ENCODE assay signal across 20 cellular contexts in the genomic region with DNA sequence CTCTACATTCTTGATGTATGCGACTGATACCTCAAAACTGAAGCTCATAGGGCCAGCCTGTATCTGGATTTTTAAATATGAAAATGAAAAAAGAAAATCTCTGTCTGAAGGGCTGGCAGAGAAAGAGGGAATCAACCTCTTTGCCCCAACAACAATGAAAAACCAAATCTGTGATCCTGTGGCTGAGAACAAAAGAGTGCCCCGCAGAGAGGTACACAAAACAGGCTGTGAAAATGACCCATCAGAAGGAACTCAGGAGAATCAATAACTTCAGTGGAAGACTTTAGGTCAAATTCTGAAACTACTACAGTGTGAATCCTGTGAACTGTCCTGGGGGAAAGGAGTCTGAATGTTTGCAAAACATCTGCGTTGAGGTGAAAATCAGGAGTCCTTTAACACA. TPM values are rescaled to one million over a fixed set of nuclear protein-coding genes. Genes with fewer than 3 reads are reported as not detected.
DNase-seq lines count a peak whose midpoint lies in the region; ATAC-seq and TF ChIP-seq lines count a peak whose summit lies in the region.
"Had no signal": no experiment of that assay in that cellular context is flagged by ENCODE, and none has a peak within 500 bp of the region (broad histone marks: within the 10 kb centered on the region; RNA-seq: fewer than 3 reads in every experiment).

No MANE protein-coding gene starts in this region.

- H3K4me3 Mint-ChIP-seq in neural progenitor cell, result no peak overlapping the region
- H3K4me3 Mint-ChIP-seq: CD4-positive, alpha-beta memory T cell had no signal

- DNase-seq in Panc1 (ENCODE audit: low read depth, low spot score), result no peak
- DNase-seq in neural progenitor cell (ENCODE audit: low spot score), result peak; percentile 61
- DNase-seq in activated T-cell treated with anti-CD3 and anti-CD28 coated beads for 4 hours, result no peak
- DNase-seq in GM13976 (ENCODE audit: low spot score), result no peak
- DNase-seq in posterior cingulate gyrus, result no peak
- no peak for DNase-seq in posterior vena cava (ENCODE audit: low spot score)
- DNase-seq: CD4-positive, alpha-beta memory T cell; COR-L47; DMS53; KBM-7; NCI-H2029 treated with DMSO at 0.1 percent for 48 hours; NCI-H526 treated with DMSO at 0.1 percent for 48 hours; PC-9; SHP77 had no signal

- 0 out of 2 replicates have a peak, but pooled peaks cover 2% of the 10 kb centered on the region for H3K4me1 ChIP-seq in Panc1 (ENCODE audit: control insufficient read depth, insufficient read depth, low read length)
- H3K4me1 ChIP-seq in iPS-20b (ENCODE audit: insufficient read depth, low read length), result peaks cover 43% of the 10 kb centered on the region
- peaks cover 32% of the 10 kb centered on the region for H3K4me1 ChIP-seq in neural progenitor cell

- in situ Hi-C loops in Panc1 (cut with HindIII; ENCODE audit: low pct_unique_long_range_greater_than_20kb, low sequenced_read_pairs), result no loop called here
- in situ Hi-C loops in GM13976 (cut with MboI; ENCODE audit: low sequenced_read_pairs, unreplicated experiment), result no loop called here

- H3K79me2 ChIP-seq in neural progenitor cell (ENCODE audit: low read depth), result no peaks in the 10 kb centered on the region

- no peak overlapping the region for H2AFZ ChIP-seq in neural progenitor cell (replicated peaks)
- H2AFZ ChIP-seq: PC-9 had no signal

- H3K27ac Mint-ChIP-seq in neural progenitor cell, result no peak overlapping the region

- no peaks in the 10 kb centered on the region for H3K9me3 Mint-ChIP-seq in neural progenitor cell
- H3K9me3 Mint-ChIP-seq: CD4-positive, alpha-beta memory T cell had no signal

- H3K27ac ChIP-seq in Panc1 (ENCODE audit: low read length), result peak overlapping the region; percentile 14; the same call in 1 of the 2 replicates
- H3K27ac ChIP-seq in iPS-20b (ENCODE audit: low read length), result peak overlapping the region; percentile 10
- H3K27ac ChIP-seq in neural progenitor cell, result peak overlapping the region; percentile 3
- H3K27ac ChIP-seq: PC-9, RWPE1 had no signal

- H3K9me3 ChIP-seq in Panc1 (ENCODE audit: control insufficient read depth, insufficient read depth, low read depth, low read length), result no peaks in the 10 kb centered on the region
- no peaks in the 10 kb centered on the region for H3K9me3 ChIP-seq in iPS-20b (ENCODE audit: insufficient read depth, low read depth, low read length)
- H3K9me3 ChIP-seq in neural progenitor cell (ENCODE audit: low read depth), result no peaks in the 10 kb centered on the region

- peaks cover 14% of the 10 kb centered on the region for H3F3A ChIP-seq in neural progenitor cell (ENCODE audit: low read depth)

- no peak for ATAC-seq in Panc1

- no peak for TF ChIP-seq CTCF in Panc1 (IDR thresholded peaks at IDR 0.05)
- TF ChIP-seq CTCF in neural progenitor cell (IDR thresholded peaks at IDR 0.05), result no peak
- TF ChIP-seq CTCF in GM13976 (IDR thresholded peaks at IDR 0.05; ENCODE audit: borderline replicate concordance, control extremely low read depth, extremely low read depth, insufficient read depth, missing control alignments), result no peak

- no peaks in the 10 kb centered on the region for H3K36me3 Mint-ChIP-seq in neural progenitor cell
- H3K36me3 Mint-ChIP-seq: CD4-positive, alpha-beta memory T cell had no signal

- intact Hi-C loops in Panc1 (cut with micrococcal nuclease; ENCODE audit: unreplicated experiment), result no loop called here
- intact Hi-C loops in posterior cingulate gyrus (cut with DNase I), result no loop called here
- intact Hi-C loops in posterior vena cava (cut with DNase I), result loop anchor here in 1 of 2 donors (5.0 kb wide), 1 partner anchor 1162 kb away; no protein-coding TSS in a partner anchor

- H3K27me3 ChIP-seq in Panc1 (ENCODE audit: control insufficient read depth, insufficient read depth, low read length), result no peaks in the 10 kb centered on the region
- no peaks in the 10 kb centered on the region for H3K27me3 ChIP-seq in iPS-20b (ENCODE audit: insufficient read depth, low read length)
- H3K27me3 ChIP-seq in neural progenitor cell, result peaks cover 19% of the 10 kb centered on the region

- CTCF ChIA-PET in Panc1 (lab: Charles Lee), result no interaction called here

- peak overlapping the region; percentile 63 for H3K4me2 ChIP-seq in neural progenitor cell
- H3K4me2 ChIP-seq: PC-9 had no signal

- H3K27me3 Mint-ChIP-seq in neural progenitor cell (ENCODE audit: insufficient read depth, low read depth), result no peaks in the 10 kb centered on the region
- H3K27me3 Mint-ChIP-seq: CD4-positive, alpha-beta memory T cell had no signal

- POLR2A ChIA-PET in Panc1 (lab: Charles Lee), result no interaction called here

- H4K20me1 ChIP-seq in neural progenitor cell (ENCODE audit: low read depth), result peaks cover 10% of the 10 kb centered on the region

- BruUV-seq in Panc1 (replicated peaks; lab: Mats Ljungman, UMichigan), result no TSS peak

- peaks cover 29% of the 10 kb centered on the region for H3K4me1 Mint-ChIP-seq in neural progenitor cell
- H3K4me1 Mint-ChIP-seq: CD4-positive, alpha-beta memory T cell had no signal

- H3K4me3 ChIP-seq in Panc1 (ENCODE audit: low read depth in 2 of 2, low read length in 2 of 2) (no peak overlapping the region), iPS-20b (ENCODE audit: low read length) (peak overlapping the region; percentile 25), neural progenitor cell (no peak overlapping the region)
- H3K4me3 ChIP-seq: PC-9 had no signal

- H3K36me3 ChIP-seq in Panc1 (ENCODE audit: control insufficient read depth, insufficient read depth, low read length) (no peaks in the 10 kb centered on the region), iPS-20b (ENCODE audit: insufficient read depth, low read depth, low read length) (no peaks in the 10 kb centered on the region), neural progenitor cell (no peaks in the 10 kb centered on the region)

- H3K9ac ChIP-seq in iPS-20b (ENCODE audit: low read depth, low read length) (peak overlapping the region; percentile 39; the same call in 1 of the 2 replicates), neural progenitor cell (no peak overlapping the region)

RNA-seq across cellular contexts. Expression of a gene that starts 8.1 kb away (rescaled TPM):
- total RNA-seq in Panc1 (2021; ENCODE audit: unreplicated experiment), result 2.5 TPM
- 0.65 TPM for polyA plus RNA-seq in Panc1 (2012; ENCODE audit: insufficient read length)
- total RNA-seq in neural progenitor cell (ENCODE audit: low replicate concordance), result not detected in 2 replicates
- 1 to 10 TPM; 2.7 to 3.0 TPM for total RNA-seq in posterior vena cava
- total RNA-seq: A673, LHCN-M2, MCF 10A, NCI-H460 had no signal
